Comparison of ENCODE assay signal across 18 cellular contexts in genomic region chr15:84740691-84741090, GRCh38. TPM values are rescaled to one million over a fixed set of nuclear protein-coding genes. Genes with fewer than 3 reads are reported as not detected.
A peak's percentile ranks its signal among the peaks of the same experiment; 100 is the strongest.
DNase-seq lines count a peak whose midpoint lies in the region; ATAC-seq and TF ChIP-seq lines count a peak whose summit lies in the region.
"Had no signal": no experiment of that assay in that cellular context is flagged by ENCODE, and none has a peak within 500 bp of the region (broad histone marks: within the 10 kb centered on the region; RNA-seq: fewer than 3 reads in every experiment).

No MANE protein-coding gene starts in this region.

- 83% methylated on average over 4 of the region's 4 CpGs for WGBS in hepatocyte (ENCODE audit: low lambda C conversion rate, missing lambda C conversion rate)

- H3K9me2 ChIP-seq in MM.1S (replicated peaks; ENCODE audit: insufficient read depth, low read length) (no peaks in the 10 kb centered on the region), hepatocyte (replicated peaks; ENCODE audit: insufficient read depth) (no peaks in the 10 kb centered on the region)

- peaks cover 59% of the 10 kb centered on the region for H3K4me1 Mint-ChIP-seq in activated naive CD4-positive, alpha-beta T cell treated with anti-CD3 and anti-CD28 coated beads, Interleukin-2, amount 50 U/mL, for 24 hours
- H3K4me1 Mint-ChIP-seq in type B pancreatic cell (ENCODE audit: unreplicated experiment) = peaks cover 7% of the 10 kb centered on the region
- H3K4me1 Mint-ChIP-seq in stimulated activated effector memory CD8-positive, alpha-beta T cell treated with anti-CD3 and anti-CD28 coated beads, Interleukin-12 subunit alpha, Interleukin-12 subunit beta, amount 100 ng/mL, for 72 hours = peaks cover 30% of the 10 kb centered on the region

- H3K27ac Mint-ChIP-seq in activated naive CD4-positive, alpha-beta T cell treated with anti-CD3 and anti-CD28 coated beads, Interleukin-2, amount 50 U/mL, for 24 hours = peak overlapping the region; percentile 37
- H3K27ac Mint-ChIP-seq in type B pancreatic cell = peak overlapping the region; percentile 4
- no peak overlapping the region for H3K27ac Mint-ChIP-seq in stimulated activated effector memory CD8-positive, alpha-beta T cell treated with anti-CD3 and anti-CD28 coated beads, Interleukin-12 subunit alpha, Interleukin-12 subunit beta, amount 100 ng/mL, for 72 hours
- H3K27ac Mint-ChIP-seq: HFFc6 had no signal

- no peaks in the 10 kb centered on the region for H3K36me3 ChIP-seq in MM.1S (replicated peaks; ENCODE audit: insufficient read depth, low read length)
- H3K36me3 ChIP-seq in hepatocyte (replicated peaks; ENCODE audit: insufficient read depth, low read depth) = no peaks in the 10 kb centered on the region
- H3K36me3 ChIP-seq: MG63, Peyer's patch had no signal

- H3K27me3 Mint-ChIP-seq in activated naive CD4-positive, alpha-beta T cell treated with anti-CD3 and anti-CD28 coated beads, Interleukin-2, amount 50 U/mL, for 24 hours = no peaks in the 10 kb centered on the region
- H3K27me3 Mint-ChIP-seq in type B pancreatic cell = no peaks in the 10 kb centered on the region

- no peak overlapping the region for H3K9ac ChIP-seq in MM.1S (ENCODE audit: low read length)

- peaks cover 24% of the 10 kb centered on the region for H3K4me1 ChIP-seq in MM.1S (ENCODE audit: low read length)
- H3K4me1 ChIP-seq in hepatocyte (ENCODE audit: insufficient read depth) = peaks cover 9% of the 10 kb centered on the region

- no peak for ATAC-seq in stimulated activated effector memory CD8-positive, alpha-beta T cell treated with anti-CD3 and anti-CD28 coated beads, Interleukin-12 subunit alpha, Interleukin-12 subunit beta, amount 100 ng/mL, for 72 hours

- H3K4me2 ChIP-seq in MM.1S (ENCODE audit: low read depth, low read length) = peak overlapping the region; percentile 39; the same call in 1 of the 2 replicates
- H3K4me2 ChIP-seq in hepatocyte = no peak overlapping the region

- H3K27me3 ChIP-seq in MM.1S (replicated peaks; ENCODE audit: insufficient read depth, low read length) = no peaks in the 10 kb centered on the region
- no peaks in the 10 kb centered on the region for H3K27me3 ChIP-seq in hepatocyte
- H3K27me3 ChIP-seq: MG63, Peyer's patch had no signal

- no peak overlapping the region for H3K4me3 Mint-ChIP-seq in activated naive CD4-positive, alpha-beta T cell treated with anti-CD3 and anti-CD28 coated beads, Interleukin-2, amount 50 U/mL, for 24 hours
- H3K4me3 Mint-ChIP-seq in type B pancreatic cell = no peak overlapping the region
- H3K4me3 Mint-ChIP-seq in stimulated activated effector memory CD8-positive, alpha-beta T cell treated with anti-CD3 and anti-CD28 coated beads, Interleukin-12 subunit alpha, Interleukin-12 subunit beta, amount 100 ng/mL, for 72 hours = no peak overlapping the region
- H3K4me3 Mint-ChIP-seq: HFFc6 had no signal

- H3K9me3 ChIP-seq in MM.1S (replicated peaks; ENCODE audit: insufficient read depth, low read length) (no peaks in the 10 kb centered on the region), hepatocyte (ENCODE audit: low read depth) (no peaks in the 10 kb centered on the region)
- H3K9me3 ChIP-seq: MG63, Peyer's patch had no signal

- no peaks in the 10 kb centered on the region for H3K9me3 Mint-ChIP-seq in activated naive CD4-positive, alpha-beta T cell treated with anti-CD3 and anti-CD28 coated beads, Interleukin-2, amount 50 U/mL, for 24 hours
- no peaks in the 10 kb centered on the region for H3K9me3 Mint-ChIP-seq in type B pancreatic cell
- no peaks in the 10 kb centered on the region for H3K9me3 Mint-ChIP-seq in stimulated activated effector memory CD8-positive, alpha-beta T cell treated with anti-CD3 and anti-CD28 coated beads, Interleukin-12 subunit alpha, Interleukin-12 subunit beta, amount 100 ng/mL, for 72 hours
- H3K9me3 Mint-ChIP-seq: HFFc6 had no signal

- H3K79me2 ChIP-seq in MM.1S (ENCODE audit: low read length) (no peaks in the 10 kb centered on the region), hepatocyte (peaks cover 17% of the 10 kb centered on the region)

- peak overlapping the region; percentile 62; the same call in 1 of the 2 replicates for H3K27ac ChIP-seq in MM.1S (ENCODE audit: low read length)
- peak overlapping the region; percentile 63 for H3K27ac ChIP-seq in hepatocyte
- H3K27ac ChIP-seq: HL-60 had no signal

- no peak for TF ChIP-seq CTCF in MM.1S (IDR thresholded peaks at IDR 0.05; ENCODE audit: low read length)
- TF ChIP-seq CTCF in hepatocyte (IDR thresholded peaks at IDR 0.05; ENCODE audit: poor library complexity) = no peak
- no peak for TF ChIP-seq CTCF in type B pancreatic cell (conservative IDR thresholded peaks at IDR 0.05)

- peak overlapping the region; percentile 53 for H2AFZ ChIP-seq in MM.1S (ENCODE audit: low read length)
- H2AFZ ChIP-seq in hepatocyte = no peak overlapping the region

- no peaks in the 10 kb centered on the region for H4K20me1 ChIP-seq in MM.1S (ENCODE audit: insufficient read depth, low read length)
- no peaks in the 10 kb centered on the region for H4K20me1 ChIP-seq in hepatocyte (ENCODE audit: insufficient read depth, poor library complexity, severe bottlenecking)

- H3K4me3 ChIP-seq in MM.1S (ENCODE audit: low read length) (no peak overlapping the region), hepatocyte (no peak overlapping the region)
- H3K4me3 ChIP-seq: MG63, Peyer's patch had no signal

- peaks cover 28% of the 10 kb centered on the region for H3F3A ChIP-seq in MM.1S (ENCODE audit: insufficient read depth, low read length)

- DNase-seq in activated naive CD4-positive, alpha-beta T cell treated with anti-CD3 and anti-CD28 coated beads, Interleukin-2, amount 50 U/mL, for 16 hours = no peak
- DNase-seq in MM.1S (no peak), hepatocyte (ENCODE audit: low spot score) (no peak), type B pancreatic cell (ENCODE audit: extremely low spot score, unreplicated experiment) (no peak), NCI-H524 treated with DMSO at 0.1 percent for 48 hours (lab: John Stamatoyannopoulos, UW) (no peak)
- DNase-seq in stimulated activated effector memory CD8-positive, alpha-beta T cell treated with anti-CD3 and anti-CD28 coated beads, Interleukin-12 subunit alpha, Interleukin-12 subunit beta, amount 100 ng/mL, for 72 hours (ENCODE audit: low spot score in 2 of 2) = no peak
- DNase-seq in activated T-cell treated with anti-CD3 and anti-CD28 coated beads, Interleukin-2, amount 50 U/mL, for 1 hour = no peak
- DNase-seq: DND-41, GF-D8, HFFc6, MG63, NCI-H1105 treated with DMSO at 0.1 percent for 48 hours, NCI-H1930, NCI-H510A treated with DMSO at 0.1 percent for 48 hours, SHP77 had no signal

- no peaks in the 10 kb centered on the region for H3K36me3 Mint-ChIP-seq in activated naive CD4-positive, alpha-beta T cell treated with anti-CD3 and anti-CD28 coated beads, Interleukin-2, amount 50 U/mL, for 24 hours
- H3K36me3 Mint-ChIP-seq in type B pancreatic cell = no peaks in the 10 kb centered on the region
- H3K36me3 Mint-ChIP-seq in stimulated activated effector memory CD8-positive, alpha-beta T cell treated with anti-CD3 and anti-CD28 coated beads, Interleukin-12 subunit alpha, Interleukin-12 subunit beta, amount 100 ng/mL, for 72 hours = peaks cover 10% of the 10 kb centered on the region

RNA-seq across cellular contexts. Expression of gene ZNF592, which starts 7.7 kb away (rescaled TPM):
- total RNA-seq in hepatocyte = 11.0 and 14.4 TPM in 2 replicates
- polyA plus RNA-seq in hepatocyte = 14.4 and 17.6 TPM in 2 replicates
- total RNA-seq in type B pancreatic cell (ENCODE audit: low replicate concordance) = 26.4 and 26.8 TPM in 2 replicates

RNA-seq across cellular contexts. Expression of gene SEC11A, which starts 24.8 kb away (rescaled TPM):
- total RNA-seq in hepatocyte (271 and 295 TPM in 2 replicates), type B pancreatic cell (ENCODE audit: low replicate concordance) (178 and 185 TPM in 2 replicates)
- 198 and 218 TPM in 2 replicates for polyA plus RNA-seq in hepatocyte
